Comparison of ENCODE assay signal across 13 cellular contexts in genomic region chr20:16158976-16159286, GRCh38.
DNase-seq lines count a peak whose midpoint lies in the region; ATAC-seq, FAIRE-seq and TF ChIP-seq lines count a peak whose summit lies in the region.
"Had no signal": no experiment of that assay in that cellular context is flagged by ENCODE, and none has a peak within 500 bp of the region (broad histone marks: within the 10 kb centered on the region; RNA-seq: fewer than 3 reads in every experiment).

No MANE protein-coding gene starts in this region.

- H3K36me3 Mint-ChIP-seq in immature natural killer cell: peaks cover 0 to 7% (median 6%) of the 10 kb centered on the region in 3 donors
- H3K36me3 Mint-ChIP-seq in MCF 10A (ENCODE audit: insufficient read depth, unreplicated experiment): no peaks in the 10 kb centered on the region
- H3K36me3 Mint-ChIP-seq: activated naive CD8-positive, alpha-beta T cell treated with anti-CD3 and anti-CD28 coated beads, Interleukin-2, amount 10 ng/mL, durations not matched to agents 7 days and 5 days had no signal

- ATAC-seq in GM18870 (IDR thresholded peaks at IDR 0.05; ENCODE audit: unreplicated experiment) (peak; percentile 51), GM21619 (IDR thresholded peaks at IDR 0.05; ENCODE audit: unreplicated experiment) (peak; percentile 61), HG03175 (IDR thresholded peaks at IDR 0.05; ENCODE audit: unreplicated experiment) (peak; percentile 61)
- ATAC-seq: stimulated activated naive CD8-positive, alpha-beta T cell treated with anti-CD3 and anti-CD28 coated beads, Interleukin-15, amount 100 ng/mL, for 72 hours had no signal

- H3K27me3 Mint-ChIP-seq in immature natural killer cell (ENCODE audit: low read depth in 3 of 3) (peaks cover 0 to 6% (median 0%) of the 10 kb centered on the region in 3 donors), MCF 10A (ENCODE audit: insufficient read depth, unreplicated experiment) (no peaks in the 10 kb centered on the region)
- H3K27me3 Mint-ChIP-seq: activated naive CD8-positive, alpha-beta T cell treated with anti-CD3 and anti-CD28 coated beads, Interleukin-2, amount 10 ng/mL, durations not matched to agents 7 days and 5 days; stimulated activated naive CD8-positive, alpha-beta T cell treated with anti-CD3 and anti-CD28 coated beads, Interleukin-15, amount 100 ng/mL, for 72 hours had no signal

- CTCF ChIA-PET in MCF 10A (lab: Yijun Ruan, JAX): no interaction called here

- POLR2A ChIA-PET in MCF 10A (lab: Yijun Ruan, JAX): no interaction called here

- TF ChIP-seq CTCF in MCF 10A (IDR thresholded peaks at IDR 0.05; ENCODE audit: unreplicated experiment): no peak

- H3K9me3 Mint-ChIP-seq in immature natural killer cell: peaks cover 0 to 8% (median 3%) of the 10 kb centered on the region in 6 donors
- peaks cover 6% of the 10 kb centered on the region for H3K9me3 Mint-ChIP-seq in MCF 10A (ENCODE audit: unreplicated experiment)
- H3K9me3 Mint-ChIP-seq: activated naive CD8-positive, alpha-beta T cell treated with anti-CD3 and anti-CD28 coated beads, Interleukin-2, amount 10 ng/mL, durations not matched to agents 7 days and 5 days had no signal

- no peak for FAIRE-seq in HTR-8/SVneo (lab: Jason Lieb, UNC)

- BruUV-seq in MCF 10A (replicated peaks; lab: Mats Ljungman, UMichigan): no TSS peak

- H3K27ac Mint-ChIP-seq in immature natural killer cell (peak overlapping the region in 1 of 6 donors; percentile 37), MCF 10A (ENCODE audit: low read depth, unreplicated experiment) (no peak overlapping the region)
- H3K27ac Mint-ChIP-seq: activated naive CD8-positive, alpha-beta T cell treated with anti-CD3 and anti-CD28 coated beads, Interleukin-2, amount 10 ng/mL, durations not matched to agents 7 days and 5 days; stimulated activated naive CD8-positive, alpha-beta T cell treated with anti-CD3 and anti-CD28 coated beads, Interleukin-15, amount 100 ng/mL, for 72 hours had no signal

- intact Hi-C loops in MCF 10A (cut with micrococcal nuclease): no loop called here

- H3K4me3 Mint-ChIP-seq in immature natural killer cell (peak overlapping the region; percentile 1 to 41 (median 22)), MCF 10A (ENCODE audit: unreplicated experiment) (no peak overlapping the region)
- H3K4me3 Mint-ChIP-seq: activated naive CD8-positive, alpha-beta T cell treated with anti-CD3 and anti-CD28 coated beads, Interleukin-2, amount 10 ng/mL, durations not matched to agents 7 days and 5 days; stimulated activated naive CD8-positive, alpha-beta T cell treated with anti-CD3 and anti-CD28 coated beads, Interleukin-15, amount 100 ng/mL, for 72 hours had no signal

- peak in 1 of 3 donors; percentile 21 for DNase-seq in immature natural killer cell
- DNase-seq in MCF 10A (ENCODE audit: unreplicated experiment): no peak
- no peak for DNase-seq in NCI-H146 treated with DMSO at 0.1 percent for 48 hours (lab: John Stamatoyannopoulos, UW; ENCODE audit: unreplicated experiment)
- no peak for DNase-seq in HTR-8/SVneo (ENCODE audit: insufficient read length, low spot score)
- DNase-seq in stimulated activated CD4-positive, alpha-beta T cell treated with anti-CD3 and anti-CD28 coated beads, Interleukin-2, amount 100 ng/mL, for 48 hours: no peak
- DNase-seq: activated CD4-positive, alpha-beta T cell treated with anti-CD3 and anti-CD28 coated beads for 1 hour; activated naive CD8-positive, alpha-beta T cell treated with anti-CD3 and anti-CD28 coated beads, Interleukin-2, amount 10 ng/mL, durations not matched to agents 7 days and 5 days; NCI-H2107; SHP77 treated with DMSO at 0.1 percent for 48 hours; stimulated activated naive CD8-positive, alpha-beta T cell treated with anti-CD3 and anti-CD28 coated beads, Interleukin-15, amount 100 ng/mL, for 72 hours had no signal

- H3K4me1 Mint-ChIP-seq in immature natural killer cell (peaks cover 23 to 33% of the 10 kb centered on the region in 2 donors), MCF 10A (ENCODE audit: insufficient read depth, unreplicated experiment) (no peaks in the 10 kb centered on the region)
- H3K4me1 Mint-ChIP-seq: activated naive CD8-positive, alpha-beta T cell treated with anti-CD3 and anti-CD28 coated beads, Interleukin-2, amount 10 ng/mL, durations not matched to agents 7 days and 5 days; stimulated activated naive CD8-positive, alpha-beta T cell treated with anti-CD3 and anti-CD28 coated beads, Interleukin-15, amount 100 ng/mL, for 72 hours had no signal
